ENCODE assay signal across 8 cellular contexts in the genomic region with DNA sequence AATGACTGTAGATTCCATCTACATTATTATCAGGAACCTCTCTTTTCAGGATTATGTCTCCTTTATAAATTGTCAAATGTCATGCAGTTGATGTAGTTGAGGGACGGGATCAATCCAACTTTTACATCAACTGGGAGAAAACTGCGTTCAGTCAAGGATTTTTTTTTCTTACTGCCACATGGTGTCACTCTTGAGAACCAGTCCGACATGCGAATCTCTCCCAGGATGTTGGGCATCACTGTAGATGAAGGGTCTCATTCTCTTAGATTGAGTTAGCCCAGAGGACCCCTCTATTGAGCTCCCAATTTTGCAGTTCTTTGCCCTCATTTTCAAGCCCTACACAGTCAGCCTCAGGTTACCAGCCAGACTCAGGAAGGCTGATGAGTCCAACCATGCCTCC.
DNase-seq lines count a peak whose midpoint lies in the region; ATAC-seq and TF ChIP-seq lines count a peak whose summit lies in the region.

No MANE protein-coding gene starts in this region.

- no peaks in the 10 kb centered on the region for H3K4me1 Mint-ChIP-seq in natural killer cell treated with Interleukin-12 subunit alpha and Interleukin-12 subunit beta and Interleukin-15 and Interleukin-18, amount 100 ng/mL, for 72 hours (ENCODE audit: low read depth in 2 of 2)
- no peaks in the 10 kb centered on the region for H3K4me1 Mint-ChIP-seq in activated naive CD4-positive, alpha-beta T cell treated with anti-CD3 and anti-CD28 coated beads for 36 hours (ENCODE audit: low read depth)

- H3K27ac Mint-ChIP-seq in natural killer cell treated with Interleukin-12 subunit alpha and Interleukin-12 subunit beta and Interleukin-15 and Interleukin-18, amount 100 ng/mL, for 72 hours: no peak overlapping the region
- H3K27ac Mint-ChIP-seq in activated naive CD4-positive, alpha-beta T cell treated with anti-CD3 and anti-CD28 coated beads for 36 hours: no peak overlapping the region

- no peak overlapping the region for H3K27ac ChIP-seq in 22Rv1

- H3K4me3 ChIP-seq in fibroblast of villous mesenchyme (ENCODE audit: low read depth, low read length): no peak overlapping the region

- TF ChIP-seq CTCF in 22Rv1 (IDR thresholded peaks at IDR 0.05) (peak; percentile 82), GM12874 (IDR thresholded peaks at IDR 0.05; ENCODE audit: insufficient read depth, low read depth, low read length) (peak; percentile 31), fibroblast of villous mesenchyme (IDR thresholded peaks at IDR 0.05; ENCODE audit: insufficient read depth, low read depth, low read length) (peak; percentile 44)

- H3K9me3 Mint-ChIP-seq in natural killer cell treated with Interleukin-12 subunit alpha and Interleukin-12 subunit beta and Interleukin-15 and Interleukin-18, amount 100 ng/mL, for 72 hours: peaks cover 3% of the 10 kb centered on the region
- H3K9me3 Mint-ChIP-seq in activated naive CD4-positive, alpha-beta T cell treated with anti-CD3 and anti-CD28 coated beads for 36 hours: no peaks in the 10 kb centered on the region

- H3K4me3 Mint-ChIP-seq in natural killer cell treated with Interleukin-12 subunit alpha and Interleukin-12 subunit beta and Interleukin-15 and Interleukin-18, amount 100 ng/mL, for 72 hours: no peak overlapping the region
- H3K4me3 Mint-ChIP-seq in activated naive CD4-positive, alpha-beta T cell treated with anti-CD3 and anti-CD28 coated beads for 36 hours: no peak overlapping the region

- ATAC-seq in HG03378 (IDR thresholded peaks at IDR 0.05; ENCODE audit: unreplicated experiment) (no peak), GM21381 (IDR thresholded peaks at IDR 0.05; ENCODE audit: unreplicated experiment) (no peak)
- ATAC-seq in natural killer cell treated with Interleukin-12 subunit alpha and Interleukin-12 subunit beta and Interleukin-15 and Interleukin-18, amount 100 ng/mL, for 72 hours: no peak

- intact Hi-C loops in activated naive CD4-positive, alpha-beta T cell treated with anti-CD3 and anti-CD28 coated beads for 36 hours (cut with micrococcal nuclease): loop anchor here (1.0 kb wide), 1 partner anchor 242 kb away; no protein-coding TSS in a partner anchor

- H3K27me3 Mint-ChIP-seq in natural killer cell treated with Interleukin-12 subunit alpha and Interleukin-12 subunit beta and Interleukin-15 and Interleukin-18, amount 100 ng/mL, for 72 hours: peaks cover 6 to 21% of the 10 kb centered on the region in 2 donors
- H3K27me3 Mint-ChIP-seq in activated naive CD4-positive, alpha-beta T cell treated with anti-CD3 and anti-CD28 coated beads for 36 hours (ENCODE audit: low read depth): peaks cover 6% of the 10 kb centered on the region

- H3K36me3 Mint-ChIP-seq in natural killer cell treated with Interleukin-12 subunit alpha and Interleukin-12 subunit beta and Interleukin-15 and Interleukin-18, amount 100 ng/mL, for 72 hours: no peaks in the 10 kb centered on the region
- H3K36me3 Mint-ChIP-seq in activated naive CD4-positive, alpha-beta T cell treated with anti-CD3 and anti-CD28 coated beads for 36 hours (ENCODE audit: low read depth): no peaks in the 10 kb centered on the region

- CTCF ChIA-PET in activated naive CD4-positive, alpha-beta T cell treated with anti-CD3 and anti-CD28 coated beads for 36 hours (lab: Charles Lee): no interaction called here

- peak; percentile 8 for DNase-seq in OCI-M1 (lab: John Stamatoyannopoulos, UW)
- peak; percentile 8 for DNase-seq in fibroblast of villous mesenchyme (ENCODE audit: low read depth)
- DNase-seq in natural killer cell treated with Interleukin-12 subunit alpha and Interleukin-12 subunit beta and Interleukin-15 and Interleukin-18, amount 100 ng/mL, for 72 hours (ENCODE audit: low spot score): no peak
- no peak for DNase-seq in activated naive CD4-positive, alpha-beta T cell treated with anti-CD3 and anti-CD28 coated beads for 36 hours

Comparison
In these comparisons a context has a peak if more than half of its experiments do, and no peak if none do; other contexts are left out.
1. CTCF ChIP-seq: peak in every context shown above with its lines; median percentile 82 in 22Rv1; 44 in fibroblast of villous mesenchyme; 31 in GM12874.
2. DNase-seq: peak in OCI-M1 (single experiment) and fibroblast of villous mesenchyme (single experiment); none in natural killer cell treated with Interleukin-12 subunit alpha and Interleukin-12 subunit beta and Interleukin-15 and Interleukin-18, amount 100 ng/mL, for 72 hours (single experiment) and activated naive CD4-positive, alpha-beta T cell treated with anti-CD3 and anti-CD28 coated beads for 36 hours (single experiment).